31 cellular contexts compared by ENCODE assay signal in the genomic region with DNA sequence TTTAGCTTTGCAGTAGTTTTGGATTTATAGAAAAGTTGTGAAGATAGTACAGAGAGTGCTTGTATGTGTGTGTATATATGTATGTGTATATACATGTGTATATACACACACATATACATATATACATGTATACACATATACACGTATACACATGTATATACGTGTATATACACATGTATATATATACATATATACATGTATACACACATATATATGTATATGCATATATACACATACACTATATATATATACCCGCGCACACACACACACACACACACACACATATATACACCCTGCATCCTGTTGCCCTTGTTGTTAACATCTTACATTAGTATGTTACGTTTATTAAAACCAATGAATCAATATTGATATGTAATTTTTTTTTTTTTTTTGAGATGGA.
"Had no signal": no experiment of that assay in that cellular context is flagged by ENCODE, and none has a peak within 500 bp of the region (broad histone marks: within the 10 kb centered on the region; RNA-seq: fewer than 3 reads in every experiment).

No MANE protein-coding gene starts in this region.

- DNase-seq: natural killer cell; occipital lobe; ovary; posterior cingulate gyrus; psoas muscle; right cardiac atrium; spleen; stimulated activated CD4-positive, alpha-beta T cell treated with anti-CD3 and anti-CD28 coated beads, Interleukin-12 subunit alpha, Interleukin-12 subunit beta, amount 100 ng/mL, for 4 hours; stimulated activated CD4-positive, alpha-beta T cell treated with anti-CD3 and anti-CD28 coated beads, Interleukin-1b, Interleukin-23, amount 100 ng/mL, for 48 hours; stimulated activated CD4-positive, alpha-beta T cell treated with anti-CD3 and anti-CD28 coated beads, Interleukin-4, amount 100 ng/mL, for 1 hour; stimulated activated CD4-positive, alpha-beta T cell treated with anti-CD3 and anti-CD28 coated beads, Interleukin-4, amount 100 ng/mL, for 4 hours; stimulated activated CD8-positive, alpha-beta memory T cell treated with anti-CD3 and anti-CD28 coated beads, Interleukin-4, amount 100 ng/mL, for 48 hours; stimulated activated naive CD4-positive, alpha-beta T cell; stimulated activated naive CD8-positive, alpha-beta T cell treated with anti-CD3 and anti-CD28 coated beads, Interleukin-15, amount 100 ng/mL, for 72 hours; stimulated activated naive CD8-positive, alpha-beta T cell treated with anti-CD3 and anti-CD28 coated beads, Interleukin-15, Interleukin-2, amounts not matched to agents 100 U/mL and 50 U/mL, for 24 hours; substantia nigra; testis; tibial artery; transverse colon; upper lobe of right lung; uterus had no signal

- H3K27me3 Mint-ChIP-seq: progenitor cell of endocrine pancreas; stimulated activated memory B cell treated with anti-CD40 and anti-IgM and Interleukin-4, amounts not matched to agents 10 μg/mL and 1 μg/mL and 100 μg/mL, for 72 hours; stimulated activated naive CD8-positive, alpha-beta T cell treated with anti-CD3 and anti-CD28 coated beads, Interleukin-15, amount 100 ng/mL, for 72 hours; type B pancreatic cell had no signal

- H3K9ac ChIP-seq: parathyroid adenoma had no signal

- H3K4me3 Mint-ChIP-seq: natural killer cell; nephron; neural progenitor cell; stimulated activated memory B cell treated with anti-CD40 and anti-IgM and Interleukin-4, amounts not matched to agents 10 μg/mL and 1 μg/mL and 100 μg/mL, for 72 hours; type B pancreatic cell had no signal

- H3K27me3 ChIP-seq: neural progenitor cell, ovary, spleen, suprapubic skin, testis, tibial artery, transverse colon, upper lobe of right lung, uterus had no signal

- ATAC-seq: psoas muscle; sciatic nerve; stimulated activated memory B cell treated with anti-CD40 and anti-IgM and Interleukin-4, amounts not matched to agents 10 μg/mL and 1 μg/mL and 100 μg/mL, for 72 hours; stimulated activated naive CD8-positive, alpha-beta T cell treated with anti-CD3 and anti-CD28 coated beads, Interleukin-15, amount 100 ng/mL, for 72 hours; stimulated activated naive CD8-positive, alpha-beta T cell treated with anti-CD3 and anti-CD28 coated beads, Interleukin-15, Interleukin-2, amounts not matched to agents 100 U/mL and 50 U/mL, for 24 hours; upper lobe of right lung had no signal

- H3K36me3 Mint-ChIP-seq: natural killer cell had no signal

- H3K4me1 ChIP-seq: neural progenitor cell, parathyroid adenoma had no signal

- H3K27ac ChIP-seq: neural progenitor cell, ovary, parathyroid adenoma, psoas muscle, skin epidermis, spleen, suprapubic skin, testis, tibial artery, upper lobe of right lung, uterus had no signal

- H3K4me3 ChIP-seq: neural progenitor cell, ovary, psoas muscle, skin epidermis, smooth muscle cell, spleen, suprapubic skin, testis, tibial artery, transverse colon, upper lobe of right lung, uterus had no signal

- H3K4me2 ChIP-seq: neural progenitor cell, smooth muscle cell had no signal

- H2AFZ ChIP-seq: neural progenitor cell, parathyroid adenoma had no signal

- H3K27ac Mint-ChIP-seq: neural progenitor cell; stimulated activated naive CD8-positive, alpha-beta T cell treated with anti-CD3 and anti-CD28 coated beads, Interleukin-15, amount 100 ng/mL, for 72 hours had no signal

- H3K9me3 ChIP-seq: ovary, psoas muscle, spleen, suprapubic skin, testis, tibial artery, transverse colon, upper lobe of right lung, uterus had no signal

- H3K36me3 ChIP-seq: neural progenitor cell, ovary, suprapubic skin, tibial artery, transverse colon, upper lobe of right lung, uterus had no signal

- H3K4me1 Mint-ChIP-seq: neural progenitor cell had no signal

- H3K9me3 Mint-ChIP-seq: natural killer cell; nephron; neural progenitor cell; stimulated activated memory B cell treated with anti-CD40 and anti-IgM and Interleukin-4, amounts not matched to agents 10 μg/mL and 1 μg/mL and 100 μg/mL, for 72 hours; stimulated activated naive CD8-positive, alpha-beta T cell treated with anti-CD3 and anti-CD28 coated beads, Interleukin-15, amount 100 ng/mL, for 72 hours; type B pancreatic cell had no signal
